34 cellular contexts compared by ENCODE assay signal in genomic region chr16:73732681-73733080, GRCh38.
"Had no signal": no experiment of that assay in that cellular context is flagged by ENCODE, and none has a peak within 500 bp of the region (broad histone marks: within the 10 kb centered on the region; RNA-seq: fewer than 3 reads in every experiment).

No MANE protein-coding gene starts in this region.

- FAIRE-seq: astrocyte, TTC549 had no signal

- H3K27ac ChIP-seq: adrenal gland, body of pancreas, brain microvascular endothelial cell, breast epithelium, VCaP had no signal

- H3K36me3 ChIP-seq: adrenal gland, brain microvascular endothelial cell, breast epithelium had no signal

- ATAC-seq: activated CD8-positive, alpha-beta T cell treated with anti-CD3 and anti-CD28 coated beads for 36 hours; activated naive CD4-positive, alpha-beta T cell treated with anti-CD3 and anti-CD28 coated beads, Interleukin-2, amount 50 U/mL, for 72 hours; activated T-cell treated with anti-CD3 and anti-CD28 coated beads, Interleukin-2, amount 50 U/mL, for 4 hours; activated T-cell treated with anti-CD3 and anti-CD28 coated beads, Interleukin-2, amount 50 U/mL, for 72 hours; activated T-helper 17 cell treated with anti-CD3 and anti-CD28 coated beads, Interleukin-2, amount 50 U/mL, for 72 hours; body of pancreas had no signal

- H3K27me3 ChIP-seq: adrenal gland, body of pancreas, brain microvascular endothelial cell had no signal

- H3K9me3 ChIP-seq: adrenal gland, body of pancreas had no signal

- DNase-seq: activated B cell treated with CpG ODN at 0.5 μM for 24 hours; activated CD4-positive, alpha-beta memory T cell treated with anti-CD3 and anti-CD28 coated beads for 36 hours; activated CD4-positive, alpha-beta T cell treated with anti-CD3 and anti-CD28 coated beads for 4 hours; activated CD4-positive, alpha-beta T cell treated with anti-CD3 and anti-CD28 coated beads, Interleukin-2, amount 10 ng/mL, durations not matched to agents 24 days and 14 days; activated CD4-positive, alpha-beta T cell treated with anti-CD3 and anti-CD28 coated beads, Interleukin-2, amount 50 U/mL, for 1 hour; activated CD4-positive, alpha-beta T cell treated with anti-CD3 and anti-CD28 coated beads, Interleukin-2, amount 50 U/mL, for 4 hours; activated CD4-positive, CD25-positive, alpha-beta regulatory T cell treated with anti-CD3 and anti-CD28 coated beads, Interleukin-2, amount 50 U/mL, for 72 hours; activated CD8-positive, alpha-beta memory T cell treated with anti-CD3 and anti-CD28 coated beads, Interleukin-2, amount 50 U/mL, for 4 hours; activated CD8-positive, alpha-beta T cell treated with anti-CD3 and anti-CD28 coated beads for 36 hours; activated effector memory CD4-positive, alpha-beta T cell treated with anti-CD3 and anti-CD28 coated beads, Interleukin-2, amount 50 U/mL, for 16 hours; activated gamma-delta T cell treated with Interleukin-2 at 50 U/mL for 16 hours; activated naive CD4-positive, alpha-beta T cell; activated naive CD4-positive, alpha-beta T cell treated with anti-CD3 and anti-CD28 coated beads for 36 hours; activated naive CD4-positive, alpha-beta T cell treated with anti-CD3 and anti-CD28 coated beads, Interleukin-2, amount 50 U/mL, for 16 hours; activated naive CD8-positive, alpha-beta T cell treated with anti-CD3 and anti-CD28 coated beads for 36 hours; activated T-cell treated with anti-CD3 and anti-CD28 coated beads for 4 hours; activated T-cell treated with anti-CD3 and anti-CD28 coated beads, Interleukin-2, amount 50 U/mL, for 1 hour; activated T-cell treated with anti-CD3 and anti-CD28 coated beads, Interleukin-2, amount 50 U/mL, for 4 hours; activated T-cell treated with anti-CD3 and anti-CD28 coated beads, Interleukin-2, amount 50 U/mL, for 72 hours; adrenal gland; amniotic stem cell; aorta; body of pancreas; brain microvascular endothelial cell; central memory CD4-positive, alpha-beta T cell; T-helper 1 cell; T-helper 2 cell; T-helper 9 cell had no signal

- H3K4me3 ChIP-seq: adrenal gland, body of pancreas, breast epithelium had no signal

- H3K4me1 ChIP-seq: adrenal gland, body of pancreas, breast epithelium had no signal
